8 cellular contexts compared by ENCODE assay signal in the genomic region with DNA sequence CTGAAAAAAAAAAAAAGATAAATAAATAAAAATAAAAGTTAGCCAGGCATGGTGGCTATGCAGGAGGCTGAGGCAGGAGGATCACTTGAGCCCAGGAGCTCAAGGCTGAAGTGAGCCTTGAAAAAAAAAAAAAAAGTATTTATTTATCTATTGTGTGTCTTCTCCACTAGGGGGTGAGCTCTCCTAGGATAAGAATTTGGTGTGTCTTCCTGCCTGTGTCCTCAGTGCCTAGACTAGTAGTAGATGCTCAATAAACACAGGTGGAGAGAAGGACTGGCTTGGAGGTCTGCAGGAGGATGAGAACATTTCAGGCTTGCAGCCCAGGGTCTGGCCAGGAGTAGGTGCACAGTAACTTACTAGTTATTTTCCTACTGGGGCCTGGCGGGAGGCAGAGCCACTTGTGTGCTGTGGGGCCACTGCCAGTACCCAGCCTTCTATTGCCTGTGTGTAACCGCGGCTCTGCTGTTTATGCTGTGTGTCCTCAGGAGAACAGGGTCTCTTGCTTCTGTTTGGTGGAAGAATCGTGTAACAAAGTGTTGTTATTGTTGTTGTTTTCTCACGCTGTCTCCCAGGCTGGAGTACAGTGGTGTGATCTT. TPM values are rescaled to one million over a fixed set of nuclear protein-coding genes. Genes with fewer than 3 reads are reported as not detected.
DNase-seq lines count a peak whose midpoint lies in the region; ATAC-seq and TF ChIP-seq lines count a peak whose summit lies in the region.

No MANE protein-coding gene starts in this region.

- no peaks in the 10 kb centered on the region for H3K36me3 ChIP-seq in GM06990 (ENCODE audit: control insufficient read depth, insufficient read depth, low read length)
- H3K36me3 ChIP-seq in osteoblast (ENCODE audit: insufficient read depth, low read length), result no peaks in the 10 kb centered on the region

- in situ Hi-C loops in ACHN (cut with HindIII; ENCODE audit: low pct_ligation_motif_present, low pct_unique_long_range_greater_than_20kb, low sequenced_read_pairs), result no loop called here

- DNase-seq in ACHN (peak; percentile 67), GM06990 (ENCODE audit: extremely low read depth, insufficient read length) (no peak), NCI-H748 (lab: John Stamatoyannopoulos, UW; ENCODE audit: unreplicated experiment) (peak; percentile 68), cerebellar cortex (ENCODE audit: low spot score) (peak; percentile 59), osteoblast (ENCODE audit: insufficient read length, low spot score, missing footprints) (peak; percentile 92), UCSD-AML1 (lab: John Stamatoyannopoulos, UW; ENCODE audit: unreplicated experiment) (no peak)
- no peak for DNase-seq in activated CD4-positive, alpha-beta T cell treated with anti-CD3 and anti-CD28 coated beads for 48 hours

- ATAC-seq in GM21825 (IDR thresholded peaks at IDR 0.05; ENCODE audit: unreplicated experiment), result no peak

- H3K4me3 ChIP-seq in GM06990 (replicated peaks; ENCODE audit: low read depth, low read length) (no peak overlapping the region), osteoblast (ENCODE audit: insufficient read depth, low read length) (no peak overlapping the region)

- H3K27me3 ChIP-seq in GM06990 (replicated peaks; ENCODE audit: control insufficient read depth, insufficient read depth, low read length), result peaks cover 2% of the 10 kb centered on the region
- H3K27me3 ChIP-seq in osteoblast (ENCODE audit: insufficient read depth, low read length), result peaks cover 17% of the 10 kb centered on the region

- H3K9me3 ChIP-seq in osteoblast (ENCODE audit: low read depth, low read length), result no peaks in the 10 kb centered on the region

- H4K20me1 ChIP-seq in osteoblast (ENCODE audit: insufficient read depth, low read length), result peaks cover 3% of the 10 kb centered on the region

- H3K79me2 ChIP-seq in osteoblast (ENCODE audit: insufficient read depth, low read length), result no peaks in the 10 kb centered on the region

- no peaks in the 10 kb centered on the region for H3K4me1 ChIP-seq in osteoblast (ENCODE audit: insufficient read depth, low read length)

- H3K27ac ChIP-seq in osteoblast (ENCODE audit: low read depth, low read length), result no peak overlapping the region

- TF ChIP-seq CTCF in GM06990 (IDR thresholded peaks at IDR 0.05; ENCODE audit: insufficient read depth, low read length, poor library complexity, severe bottlenecking) (peak; percentile 42), osteoblast (IDR thresholded peaks at IDR 0.05; ENCODE audit: extremely low read depth, low read depth, low read length) (peak; percentile 57)

- H3K4me2 ChIP-seq in osteoblast (ENCODE audit: insufficient read depth, low read length), result no peak overlapping the region

- H2AFZ ChIP-seq in osteoblast (ENCODE audit: low read length), result no peak overlapping the region

RNA-seq across cellular contexts. Expression of a gene that starts 5.4 kb away (rescaled TPM):
- not detected in 2 replicates for total RNA-seq in osteoblast

RNA-seq across cellular contexts. Expression of a gene that starts 37.1 kb away (rescaled TPM):
- total RNA-seq in osteoblast, result 63.6 and 66.2 TPM in 2 replicates

RNA-seq across cellular contexts. Expression of a gene that starts 45.7 kb away (rescaled TPM):
- total RNA-seq in osteoblast, result under 0.01 TPM in 1 of 2 replicates, not detected in the other

RNA-seq across cellular contexts. Expression of a gene that starts 50.9 kb away (rescaled TPM):
- 0.59 and 0.72 TPM in 2 replicates for total RNA-seq in osteoblast

Comparison
In these comparisons a context has a peak if more than half of its experiments do, and no peak if none do; other contexts are left out.
1. DNase-seq: peak in ACHN (single experiment), NCI-H748 (single experiment), cerebellar cortex (single experiment) and osteoblast (single experiment); none in GM06990 (single experiment), UCSD-AML1 (single experiment) and activated CD4-positive, alpha-beta T cell treated with anti-CD3 and anti-CD28 coated beads for 48 hours (single experiment).